Comparison of ENCODE assay signal across 17 cellular contexts in genomic region chr1:95583811-95584210, GRCh38.
"Had no signal": no experiment of that assay in that cellular context is flagged by ENCODE, and none has a peak within 500 bp of the region (broad histone marks: within the 10 kb centered on the region; RNA-seq: fewer than 3 reads in every experiment).

No MANE protein-coding gene starts in this region.

- H3K4me3 ChIP-seq: lower lobe of right lung, thoracic aorta, upper lobe of left lung had no signal

- DNase-seq: activated CD4-positive, alpha-beta T cell treated with anti-CD3 and anti-CD28 coated beads, Interleukin-2, amount 50 U/mL, for 1 hour; activated CD8-positive, alpha-beta memory T cell treated with anti-CD3 and anti-CD28 coated beads, Interleukin-2, amount 50 U/mL, for 4 hours; activated naive CD4-positive, alpha-beta T cell treated with anti-CD3 and anti-CD28 coated beads for 36 hours; activated naive CD8-positive, alpha-beta T cell treated with anti-CD3 and anti-CD28 coated beads, Interleukin-2, amount 50 U/mL, for 24 hours; activated T-cell treated with anti-CD3 and anti-CD28 coated beads, Interleukin-2, amount 50 U/mL, for 4 hours; anterior cingulate cortex; central memory CD4-positive, alpha-beta T cell; hypothalamus; lower lobe of right lung; stimulated activated naive B cell treated with anti-CD40 and anti-IgM and Interleukin-4, amounts not matched to agents 10 μg/mL and 1 μg/mL and 100 μg/mL, for 72 hours; T1000; upper lobe of left lung had no signal

- H3K4me1 ChIP-seq: lower lobe of right lung, upper lobe of left lung had no signal

- H3K36me3 ChIP-seq: lower lobe of right lung, thoracic aorta, upper lobe of left lung had no signal

- H3K27ac ChIP-seq: foreskin keratinocyte, lower lobe of right lung, thoracic aorta, upper lobe of left lung had no signal

- H3K36me3 Mint-ChIP-seq: brain; mesothelial cell of epicardium; stimulated activated naive B cell treated with anti-CD40 and anti-IgM and Interleukin-4, amounts not matched to agents 10 μg/mL and 1 μg/mL and 100 μg/mL, for 72 hours had no signal

- H3K27me3 Mint-ChIP-seq: activated naive CD8-positive, alpha-beta T cell treated with anti-CD3 and anti-CD28 coated beads, Interleukin-2, amount 50 U/mL, for 24 hours; stimulated activated naive B cell treated with anti-CD40 and anti-IgM and Interleukin-4, amounts not matched to agents 10 μg/mL and 1 μg/mL and 100 μg/mL, for 72 hours had no signal

- H3K4me1 Mint-ChIP-seq: activated naive CD8-positive, alpha-beta T cell treated with anti-CD3 and anti-CD28 coated beads, Interleukin-2, amount 50 U/mL, for 24 hours; mesothelial cell of epicardium; nephron; stimulated activated naive B cell treated with anti-CD40 and anti-IgM and Interleukin-4, amounts not matched to agents 10 μg/mL and 1 μg/mL and 100 μg/mL, for 72 hours had no signal

- H3K4me3 Mint-ChIP-seq: activated naive CD4-positive, alpha-beta T cell treated with anti-CD3 and anti-CD28 coated beads for 36 hours; activated naive CD8-positive, alpha-beta T cell treated with anti-CD3 and anti-CD28 coated beads, Interleukin-2, amount 50 U/mL, for 24 hours; activated T-cell treated with anti-CD3 and anti-CD28 coated beads, Interleukin-2, amount 50 U/mL, for 4 hours; brain; mesothelial cell of epicardium; nephron; stimulated activated naive B cell treated with anti-CD40 and anti-IgM and Interleukin-4, amounts not matched to agents 10 μg/mL and 1 μg/mL and 100 μg/mL, for 72 hours had no signal

- H3K27ac Mint-ChIP-seq: activated naive CD4-positive, alpha-beta T cell treated with anti-CD3 and anti-CD28 coated beads for 36 hours; activated naive CD8-positive, alpha-beta T cell treated with anti-CD3 and anti-CD28 coated beads, Interleukin-2, amount 50 U/mL, for 24 hours; mesothelial cell of epicardium; nephron; stimulated activated naive B cell treated with anti-CD40 and anti-IgM and Interleukin-4, amounts not matched to agents 10 μg/mL and 1 μg/mL and 100 μg/mL, for 72 hours had no signal

- H3K9me3 Mint-ChIP-seq: activated naive CD4-positive, alpha-beta T cell treated with anti-CD3 and anti-CD28 coated beads for 36 hours; activated naive CD8-positive, alpha-beta T cell treated with anti-CD3 and anti-CD28 coated beads, Interleukin-2, amount 50 U/mL, for 24 hours; nephron had no signal

- H3K27me3 ChIP-seq: foreskin keratinocyte, upper lobe of left lung had no signal

- H3K9me3 ChIP-seq: lower lobe of right lung, thoracic aorta, upper lobe of left lung had no signal
